ENCODE assay signal across 1 cellular context in the genomic region with DNA sequence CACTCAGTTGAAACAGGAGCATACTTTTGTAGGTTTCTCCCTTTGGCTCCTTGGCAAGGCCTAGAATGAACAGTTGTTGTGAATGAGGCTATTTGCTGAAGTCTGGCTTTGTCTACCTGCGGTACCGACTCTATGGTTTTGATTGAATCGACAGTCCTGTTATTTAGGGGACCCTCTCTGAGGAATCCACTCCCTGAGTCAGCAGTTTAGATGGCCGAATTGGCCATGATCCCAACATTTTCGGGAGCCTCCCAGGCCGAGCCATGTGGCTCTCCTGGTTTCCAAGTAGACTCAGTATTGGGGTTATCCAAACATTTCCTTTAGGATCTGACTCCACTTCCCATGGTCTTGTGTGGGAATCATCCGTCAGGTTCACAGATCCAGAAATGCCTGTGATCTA.
TF ChIP-seq lines count a peak whose summit lies in the region.

No MANE protein-coding gene starts in this region.

TF ChIP-seq in K562, 482 proteins besides CTCF, POLR2A, EP300 and RAD21 (continued from another document):
- TF ChIP-seq, protein P1, sequence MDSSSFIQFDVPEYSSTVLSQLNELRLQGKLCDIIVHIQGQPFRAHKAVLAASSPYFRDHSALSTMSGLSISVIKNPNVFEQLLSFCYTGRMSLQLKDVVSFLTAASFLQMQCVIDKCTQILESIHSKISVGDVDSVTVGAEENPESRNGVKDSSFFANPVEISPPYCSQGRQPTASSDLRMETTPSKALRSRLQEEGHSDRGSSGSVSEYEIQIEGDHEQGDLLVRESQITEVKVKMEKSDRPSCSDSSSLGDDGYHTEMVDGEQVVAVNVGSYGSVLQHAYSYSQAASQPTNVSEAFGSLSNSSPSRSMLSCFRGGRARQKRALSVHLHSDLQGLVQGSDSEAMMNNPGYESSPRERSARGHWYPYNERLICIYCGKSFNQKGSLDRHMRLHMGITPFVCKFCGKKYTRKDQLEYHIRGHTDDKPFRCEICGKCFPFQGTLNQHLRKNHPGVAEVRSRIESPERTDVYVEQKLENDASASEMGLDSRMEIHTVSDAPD (CRISPR knock-in tag; IDR thresholded peaks at IDR 0.05) = no peak
- no peak for TF ChIP-seq MEF2D (tag; conservative IDR thresholded peaks at IDR 0.05; ENCODE audit: low read depth)
- TF ChIP-seq CAMTA2 (CRISPR knock-in tag; conservative IDR thresholded peaks at IDR 0.05) = no peak
- peak; percentile 83 for TF ChIP-seq MAFK (IDR thresholded peaks at IDR 0.05; ENCODE audit: low read length)
- TF ChIP-seq ZBTB8A (IDR thresholded peaks at IDR 0.05; ENCODE audit: partially characterized antibody) = no peak
- TF ChIP-seq SUPT5H (IDR thresholded peaks at IDR 0.05) = no peak
- TF ChIP-seq C11orf30 (IDR thresholded peaks at IDR 0.05; ENCODE audit: low read depth) = peak; percentile 85
- no peak for TF ChIP-seq EWSR1 (IDR thresholded peaks at IDR 0.05; ENCODE audit: borderline replicate concordance, low read depth, partially characterized antibody)
- TF ChIP-seq ZNF316 (IDR thresholded peaks at IDR 0.05) = peak; percentile 87
- TF ChIP-seq ZNF445 (CRISPR knock-in tag; IDR thresholded peaks at IDR 0.05; ENCODE audit: low read depth) = no peak
- TF ChIP-seq LCOR (CRISPR knock-in tag; IDR thresholded peaks at IDR 0.05) = no peak
- no peak for TF ChIP-seq TAL1 (IDR thresholded peaks at IDR 0.05)
- no peak for TF ChIP-seq RBBP5 (IDR thresholded peaks at IDR 0.05; ENCODE audit: borderline replicate concordance, insufficient read depth, low read length, poor library complexity, severe bottlenecking)
- no peak for TF ChIP-seq ARHGAP35 (IDR thresholded peaks at IDR 0.05; ENCODE audit: partially characterized antibody)
- no peak for TF ChIP-seq ZNF655 (CRISPR knock-in tag; IDR thresholded peaks at IDR 0.05)
- no peak for TF ChIP-seq PCBP1 (IDR thresholded peaks at IDR 0.05; ENCODE audit: low read depth, low read length, poor library complexity, severe bottlenecking)
- peak; percentile 76 for TF ChIP-seq MAFG (tag; conservative IDR thresholded peaks at IDR 0.05)
- TF ChIP-seq, protein P2, sequence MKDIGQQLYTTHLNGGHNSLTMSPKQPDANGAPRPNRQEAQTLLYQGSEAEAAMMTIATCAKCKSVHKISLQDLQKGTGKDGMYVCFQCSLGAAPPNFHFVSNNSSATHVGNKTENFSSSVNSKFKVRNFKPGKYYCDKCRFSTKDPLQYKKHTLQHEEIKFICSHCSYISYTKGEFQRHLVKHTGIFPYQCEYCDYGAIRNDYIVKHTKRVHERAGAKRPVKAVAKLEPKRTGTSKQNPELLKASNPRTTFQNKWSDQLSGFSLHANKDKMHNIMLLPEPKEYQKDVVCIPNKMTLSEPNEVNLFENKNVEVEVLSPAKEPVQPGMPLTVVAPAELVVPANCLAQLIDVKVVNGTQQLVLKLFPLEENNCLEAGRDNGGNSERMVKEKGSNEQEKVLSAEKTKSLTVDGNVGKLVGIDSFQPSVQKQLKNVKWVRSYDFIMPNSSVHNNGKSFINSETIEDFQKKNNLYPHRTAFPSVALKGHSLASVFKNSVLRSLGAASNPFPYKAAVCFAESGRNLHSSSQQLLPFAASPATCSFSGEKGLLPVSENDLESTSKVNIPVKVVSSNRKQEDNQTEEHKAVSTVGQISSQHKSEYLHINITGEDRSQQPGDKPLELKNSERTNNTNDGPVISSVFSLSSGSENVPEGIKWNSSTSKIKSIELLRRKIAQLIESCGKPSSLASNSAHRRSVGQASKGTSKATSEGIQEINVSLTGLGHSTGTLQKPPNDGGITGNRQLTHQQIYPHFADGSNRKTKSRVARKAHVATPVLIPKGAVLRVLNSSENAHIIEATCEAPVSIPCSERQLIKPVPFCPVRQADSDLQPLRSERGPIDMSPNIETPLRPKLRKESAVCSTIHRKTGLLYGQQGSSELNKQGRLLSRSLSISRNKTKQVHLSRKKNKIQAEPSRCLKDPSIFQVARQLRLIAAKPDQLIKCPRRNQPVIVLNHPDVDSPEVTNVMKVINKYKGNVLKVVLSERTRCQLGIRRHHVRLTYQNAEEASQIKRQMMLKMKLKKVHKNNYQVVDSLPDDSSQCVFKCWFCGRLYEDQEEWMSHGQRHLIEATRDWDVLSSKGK (CRISPR knock-in tag; IDR thresholded peaks at IDR 0.05) = no peak
- TF ChIP-seq NRF1 (conservative IDR thresholded peaks at IDR 0.05 in 1 of 2, IDR thresholded peaks at IDR 0.05 in 1 of 2) = no peak
- TF ChIP-seq YY1 (IDR thresholded peaks at IDR 0.05; ENCODE audit: borderline replicate concordance in 1 of 3, control insufficient read depth in 1 of 3, extremely low read depth in 1 of 3, insufficient read depth in 3 of 3, insufficient read length in 1 of 3, insufficient replicate concordance in 2 of 3, low read depth in 1 of 3, low read length in 2 of 3) = no peak
- TF ChIP-seq XRCC4 (IDR thresholded peaks at IDR 0.05; ENCODE audit: extremely low read depth, insufficient read depth, insufficient read length) = no peak
- no peak for TF ChIP-seq HDAC3 (IDR thresholded peaks at IDR 0.05; ENCODE audit: borderline replicate concordance, partially characterized antibody)
- TF ChIP-seq MEF2A (IDR thresholded peaks at IDR 0.05; ENCODE audit: control insufficient read depth, low read depth, low read length) = no peak
- no peak for TF ChIP-seq ESRRA (IDR thresholded peaks at IDR 0.05; ENCODE audit: borderline replicate concordance, low read depth)
TF ChIP-seq in K562: peak in this region for 5.
